22 cellular contexts compared by ENCODE assay signal in the genomic region with DNA sequence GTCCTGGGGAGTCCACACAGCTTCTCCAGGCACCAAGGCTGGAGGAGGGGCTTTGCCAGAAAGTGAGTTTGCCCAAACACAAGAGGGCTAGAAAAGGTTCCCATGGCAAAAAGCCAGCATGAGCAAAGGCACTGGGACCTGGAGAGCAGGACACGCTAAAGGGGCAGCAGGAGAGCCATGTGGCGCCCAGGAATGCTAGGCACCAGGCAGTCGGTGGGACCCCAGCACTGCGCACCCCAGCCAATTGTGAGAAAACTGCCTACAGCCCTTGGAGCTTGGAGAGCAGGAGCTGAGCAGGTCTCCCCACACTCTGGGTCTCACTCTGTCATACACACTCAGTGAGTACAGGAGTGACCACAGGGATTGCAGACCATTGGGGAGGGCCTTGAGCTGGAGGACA. TPM values are rescaled to one million over a fixed set of nuclear protein-coding genes. Genes with fewer than 3 reads are reported as not detected.
A peak's percentile ranks its signal among the peaks of the same experiment; 100 is the strongest.
DNase-seq lines count a peak whose midpoint lies in the region; ATAC-seq and TF ChIP-seq lines count a peak whose summit lies in the region.
"Had no signal": no experiment of that assay in that cellular context is flagged by ENCODE, and none has a peak within 500 bp of the region (broad histone marks: within the 10 kb centered on the region; RNA-seq: fewer than 3 reads in every experiment).

No MANE protein-coding gene starts in this region.

- no peak overlapping the region for H2AK5ac ChIP-seq in mesenchymal stem cell (ENCODE audit: low read length, severe bottlenecking)

- H2BK5ac ChIP-seq in mesenchymal stem cell (ENCODE audit: low read depth, low read length, poor library complexity, severe bottlenecking) = no peak overlapping the region

- H2BK12ac ChIP-seq in mesenchymal stem cell (ENCODE audit: low read length in 2 of 2) = no peak overlapping the region

- POLR2A ChIA-PET in activated CD8-positive, alpha-beta T cell treated with anti-CD3 and anti-CD28 coated beads, Interleukin-2, amount 10 ng/mL, durations not matched to agents 7 days and 5 days (lab: Charles Lee) = no interaction called here
- POLR2A ChIA-PET in activated CD8-positive, alpha-beta T cell treated with anti-CD3 and anti-CD28 coated beads for 36 hours (lab: Charles Lee) = interaction anchor here (0.6 to 1.3 kb wide), 2 partner anchors 11 to 41 kb away, joined by 3 read pairs; no protein-coding TSS in a partner anchor

- H4K91ac ChIP-seq in mesenchymal stem cell (ENCODE audit: low read length) = no peak overlapping the region

- peaks cover 17% of the 10 kb centered on the region for H3K4me1 ChIP-seq in mesenchymal stem cell (ENCODE audit: control insufficient read depth, insufficient read depth, low read depth, low read length)
- peaks cover 8 to 41% (median 29%) of the 10 kb centered on the region in 6 donors for H3K4me1 ChIP-seq in spleen

- WGBS in mesenchymal stem cell = 99% methylated on average over 4 of the region's 4 CpGs
- WGBS in spleen, 5 donors = 93 to 99% (median 96%) methylated on average over 4 of the region's 4 CpGs

- peaks cover 32% of the 10 kb centered on the region for H3K4me1 Mint-ChIP-seq in activated CD8-positive, alpha-beta T cell treated with anti-CD3 and anti-CD28 coated beads, Interleukin-2, amount 10 ng/mL, durations not matched to agents 7 days and 5 days (ENCODE audit: low read depth)
- peaks cover 22% of the 10 kb centered on the region for H3K4me1 Mint-ChIP-seq in activated CD8-positive, alpha-beta T cell treated with anti-CD3 and anti-CD28 coated beads for 36 hours (ENCODE audit: low read depth)

- no peak overlapping the region for H3K4me3 Mint-ChIP-seq in activated CD8-positive, alpha-beta T cell treated with anti-CD3 and anti-CD28 coated beads, Interleukin-2, amount 10 ng/mL, durations not matched to agents 7 days and 5 days
- no peak overlapping the region for H3K4me3 Mint-ChIP-seq in activated CD8-positive, alpha-beta T cell treated with anti-CD3 and anti-CD28 coated beads for 36 hours
- H3K4me3 Mint-ChIP-seq: CD14-positive monocyte, HFFc6 had no signal

- no peak overlapping the region for H3K4me3 ChIP-seq in mesenchymal stem cell (ENCODE audit: insufficient read depth in 1 of 2, low read depth in 1 of 2, low read length in 2 of 2)
- no peak overlapping the region for H3K4me3 ChIP-seq in spleen
- H3K4me3 ChIP-seq: A549, BLaER1, GM23248 had no signal

- no peak overlapping the region for H3K14ac ChIP-seq in mesenchymal stem cell (ENCODE audit: low read length in 2 of 2)

- H3K9me3 ChIP-seq in mesenchymal stem cell (ENCODE audit: control insufficient read depth, low read length) (no peaks in the 10 kb centered on the region), spleen (no peaks in the 10 kb centered on the region)
- H3K9me3 ChIP-seq: A549, BLaER1 had no signal

- H3K18ac ChIP-seq in mesenchymal stem cell (ENCODE audit: low read depth in 1 of 2, low read length in 2 of 2) = no peak overlapping the region

- CTCF ChIA-PET in activated CD8-positive, alpha-beta T cell treated with anti-CD3 and anti-CD28 coated beads, Interleukin-2, amount 10 ng/mL, durations not matched to agents 7 days and 5 days (lab: Charles Lee) = interaction anchor here (3.8 kb wide), 1 partner anchor 19 kb away, joined by 15 read pairs; no protein-coding TSS in a partner anchor
- CTCF ChIA-PET in activated CD8-positive, alpha-beta T cell treated with anti-CD3 and anti-CD28 coated beads for 36 hours (lab: Charles Lee) = interaction anchor here (1.0 to 1.9 kb wide), 3 partner anchors 20 to 241 kb away, joined by 3 to 6 read pairs (median 4); no protein-coding TSS in a partner anchor

- TF ChIP-seq POLR2A in spleen (IDR thresholded peaks at IDR 0.05) (no peak), GM18505 (IDR thresholded peaks at IDR 0.05; ENCODE audit: borderline replicate concordance, extremely low read depth, insufficient read depth, insufficient read length) (no peak)

- no peaks in the 10 kb centered on the region for H3K9me3 Mint-ChIP-seq in activated CD8-positive, alpha-beta T cell treated with anti-CD3 and anti-CD28 coated beads, Interleukin-2, amount 10 ng/mL, durations not matched to agents 7 days and 5 days (ENCODE audit: insufficient read depth)
- no peaks in the 10 kb centered on the region for H3K9me3 Mint-ChIP-seq in activated CD8-positive, alpha-beta T cell treated with anti-CD3 and anti-CD28 coated beads for 36 hours
- H3K9me3 Mint-ChIP-seq: HFFc6, IgD-negative memory B cell had no signal

- TF ChIP-seq CTCF in activated CD8-positive, alpha-beta T cell treated with anti-CD3 and anti-CD28 coated beads for 36 hours (IDR thresholded peaks at IDR 0.05) = no peak
- no peak for TF ChIP-seq CTCF in spleen (IDR thresholded peaks at IDR 0.05 in 8 of 11, conservative IDR thresholded peaks at IDR 0.05 in 3 of 11)

- no peak overlapping the region for H2BK15ac ChIP-seq in mesenchymal stem cell (ENCODE audit: low read depth, poor library complexity, severe bottlenecking)

- no peak for DNase-seq in activated CD8-positive, alpha-beta T cell treated with anti-CD3 and anti-CD28 coated beads, Interleukin-2, amount 10 ng/mL, durations not matched to agents 7 days and 5 days
- DNase-seq in activated CD8-positive, alpha-beta T cell treated with anti-CD3 and anti-CD28 coated beads for 36 hours = no peak
- DNase-seq in mesenchymal stem cell (no peak), spleen (peak; percentile 56), Ammon's horn (ENCODE audit: low spot score) (no peak)
- DNase-seq in stimulated activated CD8-positive, alpha-beta memory T cell treated with anti-CD3 and anti-CD28 coated beads, Interleukin-4, amount 100 ng/mL, for 48 hours = no peak
- DNase-seq: AML-193, Calu3, DMS79 treated with DMSO at 0.1 percent for 48 hours, GF-D8, GM23248, HCEC 1CT, HFFc6, KBM-7 had no signal

- no peak overlapping the region for H2AFZ ChIP-seq in mesenchymal stem cell (ENCODE audit: low read depth, low read length)
- H2AFZ ChIP-seq: GM23248 had no signal

- H3K36me3 Mint-ChIP-seq in activated CD8-positive, alpha-beta T cell treated with anti-CD3 and anti-CD28 coated beads, Interleukin-2, amount 10 ng/mL, durations not matched to agents 7 days and 5 days (ENCODE audit: low read depth) = peaks cover 52% of the 10 kb centered on the region
- peaks cover 36% of the 10 kb centered on the region for H3K36me3 Mint-ChIP-seq in activated CD8-positive, alpha-beta T cell treated with anti-CD3 and anti-CD28 coated beads for 36 hours (ENCODE audit: low read depth)
- H3K36me3 Mint-ChIP-seq: IgD-negative memory B cell had no signal

- intact Hi-C loops in activated CD8-positive, alpha-beta T cell treated with anti-CD3 and anti-CD28 coated beads for 36 hours (cut with micrococcal nuclease) = no loop called here
- intact Hi-C loops in spleen (cut with DNase I; ENCODE audit: low total_unique reads) = no loop called here

- no peak overlapping the region for H3K23ac ChIP-seq in mesenchymal stem cell (ENCODE audit: low read length in 2 of 2)

- no peak overlapping the region for H2BK120ac ChIP-seq in mesenchymal stem cell (ENCODE audit: low read depth, low read length)

- H3K4ac ChIP-seq in mesenchymal stem cell (ENCODE audit: low read depth in 1 of 2, low read length in 2 of 2) = no peak overlapping the region

- H3K27me3 ChIP-seq in mesenchymal stem cell (ENCODE audit: control insufficient read depth in 1 of 2, insufficient read depth in 1 of 2, low read length in 2 of 2) (no peaks in the 10 kb centered on the region), spleen (replicated peaks in 1 of 7) (no peaks in the 10 kb centered on the region)
- H3K27me3 ChIP-seq: BLaER1 had no signal

- H3K9ac ChIP-seq in mesenchymal stem cell (ENCODE audit: low read length) = no peak overlapping the region
- H3K9ac ChIP-seq: BLaER1, GM23248 had no signal

- ATAC-seq in activated CD8-positive, alpha-beta T cell treated with anti-CD3 and anti-CD28 coated beads, Interleukin-2, amount 10 ng/mL, durations not matched to agents 7 days and 5 days = no peak
- no peak for ATAC-seq in activated CD8-positive, alpha-beta T cell treated with anti-CD3 and anti-CD28 coated beads for 36 hours
- no peak for ATAC-seq in GM18505 (IDR thresholded peaks at IDR 0.05; ENCODE audit: unreplicated experiment)
- ATAC-seq: A549, HepG2 had no signal

- no peak overlapping the region for H3K4me2 ChIP-seq in mesenchymal stem cell (ENCODE audit: low read length, poor library complexity, severe bottlenecking)
- H3K4me2 ChIP-seq: A549, BLaER1 had no signal

- H3K27ac ChIP-seq in mesenchymal stem cell (ENCODE audit: low read length, poor library complexity, severe bottlenecking) (no peak overlapping the region), spleen (no peak overlapping the region)
- H3K27ac ChIP-seq: 22Rv1, A549, BLaER1, GM23248 had no signal

- H3K79me1 ChIP-seq in mesenchymal stem cell (replicated peaks; ENCODE audit: low read length, poor library complexity, severe bottlenecking) = peaks cover 44% of the 10 kb centered on the region

- peak overlapping the region; percentile 32 for H4K8ac ChIP-seq in mesenchymal stem cell (ENCODE audit: low read length)

- H3K27me3 Mint-ChIP-seq in activated CD8-positive, alpha-beta T cell treated with anti-CD3 and anti-CD28 coated beads, Interleukin-2, amount 10 ng/mL, durations not matched to agents 7 days and 5 days (ENCODE audit: low read depth) = no peaks in the 10 kb centered on the region
- no peaks in the 10 kb centered on the region for H3K27me3 Mint-ChIP-seq in activated CD8-positive, alpha-beta T cell treated with anti-CD3 and anti-CD28 coated beads for 36 hours
- H3K27me3 Mint-ChIP-seq: CD4-positive, alpha-beta memory T cell; IgD-negative memory B cell had no signal

- H3K36me3 ChIP-seq in mesenchymal stem cell (ENCODE audit: control insufficient read depth in 1 of 2, insufficient read depth in 2 of 2, low read depth in 1 of 2, low read length in 2 of 2) (peaks cover 69 to 79% of the 10 kb centered on the region in 2 experiments), spleen (peaks cover 0 to 67% (median 20%) of the 10 kb centered on the region in 6 donors)

- peak overlapping the region; percentile 52 for H3K27ac Mint-ChIP-seq in activated CD8-positive, alpha-beta T cell treated with anti-CD3 and anti-CD28 coated beads, Interleukin-2, amount 10 ng/mL, durations not matched to agents 7 days and 5 days
- H3K27ac Mint-ChIP-seq in activated CD8-positive, alpha-beta T cell treated with anti-CD3 and anti-CD28 coated beads for 36 hours = no peak overlapping the region
- H3K27ac Mint-ChIP-seq: CD14-positive monocyte, HFFc6 had no signal

RNA-seq across cellular contexts. Expression of a gene that starts 5.2 kb away (rescaled TPM):
- total RNA-seq in activated CD8-positive, alpha-beta T cell treated with anti-CD3 and anti-CD28 coated beads, Interleukin-2, amount 10 ng/mL, durations not matched to agents 7 days and 5 days = 100 to 1,000 TPM; 160 to 170 TPM
- 10 to 100 TPM; 97.9 to 98.2 TPM for total RNA-seq in activated CD8-positive, alpha-beta T cell treated with anti-CD3 and anti-CD28 coated beads for 36 hours
- polyA plus RNA-seq in mesenchymal stem cell (2013, experiment 1 of 2) = 157 TPM
- polyA plus RNA-seq in mesenchymal stem cell (2013, experiment 2 of 2) = 154 TPM
- 100 to 1,000 TPM; 101 to 130 (median 123) TPM for total RNA-seq in spleen
- 100 to 1,000 TPM in 1 of 3 donors, 10 to 100 TPM in 2; 66.8 to 150 (median 77.0) TPM for polyA plus RNA-seq in spleen

RNA-seq across cellular contexts. Expression of a gene that starts 5.7 kb away (rescaled TPM):
- total RNA-seq in activated CD8-positive, alpha-beta T cell treated with anti-CD3 and anti-CD28 coated beads, Interleukin-2, amount 10 ng/mL, durations not matched to agents 7 days and 5 days = 10 to 100 TPM; 53.5 to 59.8 TPM
- 10 to 100 TPM; 32.2 to 35.2 TPM for total RNA-seq in activated CD8-positive, alpha-beta T cell treated with anti-CD3 and anti-CD28 coated beads for 36 hours
- polyA plus RNA-seq in mesenchymal stem cell (2013, experiment 1 of 2) = 22.6 TPM
- polyA plus RNA-seq in mesenchymal stem cell (2013, experiment 2 of 2) = 23.2 TPM
- 10 to 100 TPM in 6 of 7 donors, 1 to 10 TPM in 1; 8.8 to 30.8 (median 18.3) TPM for total RNA-seq in spleen
- 10 to 100 TPM in 1 of 3 donors, 1 to 10 TPM in 2; 5.5 to 19.5 (median 7.8) TPM for polyA plus RNA-seq in spleen

RNA-seq across cellular contexts. Expression of a gene that starts 14.7 kb away (rescaled TPM):
- total RNA-seq in activated CD8-positive, alpha-beta T cell treated with anti-CD3 and anti-CD28 coated beads, Interleukin-2, amount 10 ng/mL, durations not matched to agents 7 days and 5 days = 1 to 10 TPM; 2.7 to 3.6 TPM
- 1 to 10 TPM in 1 of 2 experiments, under 1 TPM in 1; 0.96 to 2.0 TPM for total RNA-seq in activated CD8-positive, alpha-beta T cell treated with anti-CD3 and anti-CD28 coated beads for 36 hours
- 0.77 TPM for polyA plus RNA-seq in mesenchymal stem cell (2013, experiment 1 of 2)
- 0.84 TPM for polyA plus RNA-seq in mesenchymal stem cell (2013, experiment 2 of 2)
- 1 to 10 TPM in 3 of 7 donors, under 1 TPM in 2, not detected in 2; 0.40 to 1.9 (median 1.3) TPM for total RNA-seq in spleen
- under 1 TPM; 0.20 to 0.57 (median 0.26) TPM for polyA plus RNA-seq in spleen
- polyA plus RNA-seq: CD14-positive monocyte; CD4-positive, alpha-beta memory T cell; IgD-negative memory B cell had no signal

RNA-seq across cellular contexts. Expression of a gene that starts 25.7 kb away (rescaled TPM):
- 10 to 100 TPM; 46.6 to 58.6 TPM for total RNA-seq in activated CD8-positive, alpha-beta T cell treated with anti-CD3 and anti-CD28 coated beads, Interleukin-2, amount 10 ng/mL, durations not matched to agents 7 days and 5 days
- 10 to 100 TPM; 57.4 to 64.0 TPM for total RNA-seq in activated CD8-positive, alpha-beta T cell treated with anti-CD3 and anti-CD28 coated beads for 36 hours
- polyA plus RNA-seq in mesenchymal stem cell (2013, experiment 1 of 2) = 314 TPM
- polyA plus RNA-seq in mesenchymal stem cell (2013, experiment 2 of 2) = 328 TPM
- 10 to 100 TPM; 34.7 to 50.4 (median 40.4) TPM for total RNA-seq in spleen
- polyA plus RNA-seq in spleen = 10 to 100 TPM; 48.3 to 60.1 (median 49.3) TPM

RNA-seq across cellular contexts. Expression of a gene that starts 28.5 kb away (rescaled TPM):
- not detected for total RNA-seq in activated CD8-positive, alpha-beta T cell treated with anti-CD3 and anti-CD28 coated beads, Interleukin-2, amount 10 ng/mL, durations not matched to agents 7 days and 5 days
- total RNA-seq in activated CD8-positive, alpha-beta T cell treated with anti-CD3 and anti-CD28 coated beads for 36 hours = not detected
- polyA plus RNA-seq in mesenchymal stem cell (2013, experiment 1 of 2) = 0.44 TPM
- polyA plus RNA-seq in mesenchymal stem cell (2013, experiment 2 of 2) = 0.38 TPM
- total RNA-seq in spleen = under 1 TPM in 1 of 7 donors, not detected in 6; 0.34 TPM
- polyA plus RNA-seq in spleen = under 1 TPM in 2 of 3 donors, not detected in 1; 0.02 TPM
- total RNA-seq: CD4-positive, alpha-beta memory T cell had no signal
- polyA plus RNA-seq: CD14-positive monocyte; CD4-positive, alpha-beta memory T cell; IgD-negative memory B cell had no signal
